1 cellular context compared by ENCODE assay signal in genomic region chr9:127919253-127919815, GRCh38.
TF ChIP-seq lines count a peak whose summit lies in the region.

No MANE protein-coding gene starts in this region.

TF ChIP-seq in K562, 482 proteins besides CTCF, POLR2A, EP300 and RAD21 (continued from another document):
- TF ChIP-seq ZMIZ1 (IDR thresholded peaks at IDR 0.05; ENCODE audit: low read depth in 2 of 2, low read length in 2 of 2) (no peak), E4F1 (CRISPR knock-in tag; IDR thresholded peaks at IDR 0.05; ENCODE audit: borderline replicate concordance) (no peak), SIRT6 (IDR thresholded peaks at IDR 0.05; ENCODE audit: low read depth, low read length) (no peak), CGGBP1 (CRISPR knock-in tag; IDR thresholded peaks at IDR 0.05) (no peak), MEF2A (IDR thresholded peaks at IDR 0.05; ENCODE audit: control insufficient read depth, low read depth, low read length) (no peak), FOXP4 (CRISPR knock-in tag; IDR thresholded peaks at IDR 0.05; ENCODE audit: borderline replicate concordance) (peak; percentile 60; the same call in 1 of the 2 replicates)
